Comparison of ENCODE assay signal across 10 cellular contexts in genomic region chr1:68470388-68470970, GRCh38. TPM values are rescaled to one million over a fixed set of nuclear protein-coding genes. Genes with fewer than 3 reads are reported as not detected.
DNase-seq lines count a peak whose midpoint lies in the region; ATAC-seq, FAIRE-seq and TF ChIP-seq lines count a peak whose summit lies in the region.
"Had no signal": no experiment of that assay in that cellular context is flagged by ENCODE, and none has a peak within 500 bp of the region (broad histone marks: within the 10 kb centered on the region; RNA-seq: fewer than 3 reads in every experiment).

No MANE protein-coding gene starts in this region.

- intact Hi-C loops in esophagus squamous epithelium (cut with DNase I), result no loop called here

- peak in 2 of 3 experiments; percentile 9 to 26 for DNase-seq in NCI-H1417 (lab: John Stamatoyannopoulos, UW)
- no peak for DNase-seq in NCI-H1417 treated with DMSO at 0.1 percent for 48 hours (lab: John Stamatoyannopoulos, UW)
- no peak for DNase-seq in esophagus squamous epithelium (lab: John Stamatoyannopoulos, UW)
- peak; percentile 3 for DNase-seq in small intestine
- DNase-seq in DMS153 (lab: John Stamatoyannopoulos, UW), result no peak
- DNase-seq in activated T-cell treated with anti-CD3 and anti-CD28 coated beads, Interleukin-2, amount 50 U/mL, for 4 hours, result no peak
- DNase-seq: activated CD8-positive, alpha-beta memory T cell treated with anti-CD3 and anti-CD28 coated beads, Interleukin-2, amount 50 U/mL, for 48 hours had no signal

- H2AFZ ChIP-seq in OCI-LY3 (ENCODE audit: low read depth, low read length), result no peak overlapping the region

- no peaks in the 10 kb centered on the region for H3K4me1 ChIP-seq in OCI-LY3 (ENCODE audit: low read length)
- H3K4me1 ChIP-seq in esophagus squamous epithelium, result no peaks in the 10 kb centered on the region
- no peaks in the 10 kb centered on the region for H3K4me1 ChIP-seq in small intestine (ENCODE audit: control insufficient read depth in 2 of 2, insufficient read depth in 1 of 2, low read depth in 1 of 2, low read length in 1 of 2)
- H3K4me1 ChIP-seq: BLaER1 had no signal

- H3K4me1 Mint-ChIP-seq in activated T-cell treated with anti-CD3 and anti-CD28 coated beads, Interleukin-2, amount 50 U/mL, for 4 hours (ENCODE audit: low read depth), result no peaks in the 10 kb centered on the region

- no peak for TF ChIP-seq POLR2A in esophagus squamous epithelium (IDR thresholded peaks at IDR 0.05)

- no peak overlapping the region for H3K9ac ChIP-seq in OCI-LY3 (ENCODE audit: low read length)
- H3K9ac ChIP-seq: BLaER1 had no signal

- H3K27me3 ChIP-seq in OCI-LY3 (ENCODE audit: low read depth, low read length) (no peaks in the 10 kb centered on the region), esophagus squamous epithelium (no peaks in the 10 kb centered on the region), small intestine (ENCODE audit: control insufficient read depth in 2 of 2, insufficient read depth in 2 of 2, low read length in 2 of 2) (no peaks in the 10 kb centered on the region)
- H3K27me3 ChIP-seq: BLaER1 had no signal

- H3K9me3 Mint-ChIP-seq in activated T-cell treated with anti-CD3 and anti-CD28 coated beads, Interleukin-2, amount 50 U/mL, for 4 hours, result peaks cover 8% of the 10 kb centered on the region

- peak; percentile 56 for TF ChIP-seq CTCF in OCI-LY3 (IDR thresholded peaks at IDR 0.05; ENCODE audit: low read depth, low read length)
- TF ChIP-seq CTCF in esophagus squamous epithelium (IDR thresholded peaks at IDR 0.05), result peak in 5 of 6 experiments; percentile 16 to 59 (median 21)

- ATAC-seq in HG03469 (IDR thresholded peaks at IDR 0.05; ENCODE audit: unreplicated experiment), result no peak
- ATAC-seq in activated T-cell treated with anti-CD3 and anti-CD28 coated beads, Interleukin-2, amount 50 U/mL, for 4 hours, result no peak

- no peak overlapping the region for H3K4me2 ChIP-seq in OCI-LY3 (ENCODE audit: low read length)
- H3K4me2 ChIP-seq: BLaER1 had no signal

- FAIRE-seq in small intestine (lab: Jason Lieb, UNC), result no peak

- H3K36me3 Mint-ChIP-seq in activated T-cell treated with anti-CD3 and anti-CD28 coated beads, Interleukin-2, amount 50 U/mL, for 4 hours (ENCODE audit: insufficient read depth), result no peaks in the 10 kb centered on the region

- H3K27ac ChIP-seq in OCI-LY3 (ENCODE audit: low read length), result no peak overlapping the region
- H3K27ac ChIP-seq in esophagus squamous epithelium, result no peak overlapping the region
- H3K27ac ChIP-seq in small intestine (ENCODE audit: low read depth in 1 of 2, low read length in 1 of 2), result no peak overlapping the region
- H3K27ac ChIP-seq: BLaER1 had no signal

- no peaks in the 10 kb centered on the region for H3K27me3 Mint-ChIP-seq in activated T-cell treated with anti-CD3 and anti-CD28 coated beads, Interleukin-2, amount 50 U/mL, for 4 hours (ENCODE audit: low read depth)

- H3K9me3 ChIP-seq in OCI-LY3 (ENCODE audit: insufficient read depth, low read length), result no peaks in the 10 kb centered on the region
- no peaks in the 10 kb centered on the region for H3K9me3 ChIP-seq in esophagus squamous epithelium
- no peaks in the 10 kb centered on the region for H3K9me3 ChIP-seq in small intestine (ENCODE audit: control insufficient read depth, low read depth)
- H3K9me3 ChIP-seq: BLaER1 had no signal

- H3K79me2 ChIP-seq in OCI-LY3 (ENCODE audit: low read length), result no peaks in the 10 kb centered on the region

- no peaks in the 10 kb centered on the region for H4K20me1 ChIP-seq in OCI-LY3 (ENCODE audit: insufficient read depth, low read length)
- H4K20me1 ChIP-seq: BLaER1 had no signal

- H3K4me3 Mint-ChIP-seq in activated T-cell treated with anti-CD3 and anti-CD28 coated beads, Interleukin-2, amount 50 U/mL, for 4 hours, result no peak overlapping the region

- H3K36me3 ChIP-seq in OCI-LY3 (replicated peaks; ENCODE audit: low read depth, low read length), result peaks cover 3% of the 10 kb centered on the region
- H3K36me3 ChIP-seq in esophagus squamous epithelium, result no peaks in the 10 kb centered on the region
- no peaks in the 10 kb centered on the region for H3K36me3 ChIP-seq in small intestine (ENCODE audit: control insufficient read depth in 2 of 2, insufficient read depth in 2 of 2, low read length in 2 of 2)

- 75 to 76% methylated on average over 2 of the region's 2 CpGs for WGBS in esophagus squamous epithelium, 2 donors
- 66 to 78% (median 76%) methylated on average over 2 of the region's 2 CpGs for WGBS in small intestine, 3 donors

- H3K4me3 ChIP-seq in OCI-LY3 (ENCODE audit: low read length), result no peak overlapping the region
- H3K4me3 ChIP-seq in esophagus squamous epithelium, result no peak overlapping the region
- H3K4me3 ChIP-seq in small intestine (ENCODE audit: low read depth in 1 of 2, low read length in 2 of 2), result no peak overlapping the region
- H3K4me3 ChIP-seq: BLaER1 had no signal

RNA-seq across cellular contexts. Expression of gene RPE65, which starts 20.7 kb away (rescaled TPM):
- total RNA-seq in esophagus squamous epithelium, result not detected
- polyA plus RNA-seq in small intestine, result not detected
- total RNA-seq in activated T-cell treated with anti-CD3 and anti-CD28 coated beads, Interleukin-2, amount 50 U/mL, for 4 hours, result not detected

RNA-seq across cellular contexts. Expression of gene DEPDC1, which starts 26.4 kb away (rescaled TPM):
- total RNA-seq in esophagus squamous epithelium, result 10 to 100 TPM in 2 of 4 donors, 1 to 10 TPM in 2; 2.7 to 10.9 (median 6.8) TPM
- 1 to 10 TPM in 1 of 3 donors, under 1 TPM in 2; 0.27 to 6.9 (median 0.67) TPM for polyA plus RNA-seq in small intestine
- under 1 TPM; 0.20 to 0.49 (median 0.45) TPM for total RNA-seq in activated T-cell treated with anti-CD3 and anti-CD28 coated beads, Interleukin-2, amount 50 U/mL, for 4 hours

Comparison
In these comparisons a context has a peak if more than half of its experiments do, and no peak if none do; other contexts are left out.
1. DNase-seq: peak in NCI-H1417 (2 of 3) and small intestine (single experiment); none in NCI-H1417 treated with DMSO at 0.1 percent for 48 hours (single experiment), esophagus squamous epithelium (single experiment), DMS153 (single experiment) and activated T-cell treated with anti-CD3 and anti-CD28 coated beads, Interleukin-2, amount 50 U/mL, for 4 hours (single experiment).